Comparison of ENCODE assay signal across 8 cellular contexts in the genomic region with DNA sequence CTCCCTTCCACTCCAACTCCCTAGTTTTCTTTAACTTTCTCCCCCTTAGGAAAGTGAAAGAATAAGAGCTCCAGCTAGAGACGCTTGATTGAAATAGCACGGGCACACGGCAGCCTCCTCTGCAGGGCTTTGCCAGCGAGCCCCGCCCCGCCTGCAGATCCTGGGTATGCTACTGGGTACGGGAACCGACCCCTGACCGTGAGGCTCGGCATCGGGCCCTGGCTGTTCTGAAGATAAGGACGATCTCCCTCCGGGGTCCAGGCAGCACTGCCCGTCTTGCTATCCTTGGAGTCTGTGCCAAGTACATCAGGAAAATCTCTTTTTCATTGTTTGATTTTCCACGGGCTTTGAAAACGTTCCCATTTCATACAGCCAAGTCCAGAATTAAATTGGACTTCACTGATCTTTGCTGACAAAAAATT.
A peak's percentile ranks its signal among the peaks of the same experiment; 100 is the strongest.
DNase-seq lines count a peak whose midpoint lies in the region; ATAC-seq, FAIRE-seq and TF ChIP-seq lines count a peak whose summit lies in the region.

No MANE protein-coding gene starts in this region.

- peak overlapping the region; percentile 43; the same call in 1 of the 2 replicates for H3K9ac ChIP-seq in OCI-LY1 (ENCODE audit: low read length)

- peak overlapping the region; percentile 75 for H3K4me2 ChIP-seq in OCI-LY1 (ENCODE audit: low read length)

- no peaks in the 10 kb centered on the region for H3K79me2 ChIP-seq in OCI-LY1 (ENCODE audit: insufficient read depth, low read length)

- H3F3A ChIP-seq in OCI-LY1 (ENCODE audit: insufficient read depth, low read length) = no peaks in the 10 kb centered on the region

- peak overlapping the region; percentile 50 for H3K4me3 ChIP-seq in OCI-LY1 (ENCODE audit: low read depth, low read length, poor library complexity, severe bottlenecking)

- peak overlapping the region; percentile 68; the same call in 1 of the 2 replicates for H2AFZ ChIP-seq in OCI-LY1 (ENCODE audit: low read length)

- H3K27me3 ChIP-seq in OCI-LY1 (ENCODE audit: insufficient read depth, low read length) = no peaks in the 10 kb centered on the region

- no peaks in the 10 kb centered on the region for H3K9me3 ChIP-seq in OCI-LY1 (ENCODE audit: low read length)

- H3K27ac ChIP-seq in OCI-LY1 (ENCODE audit: low read depth, low read length, poor library complexity, severe bottlenecking) = no peak overlapping the region

- TF ChIP-seq CTCF in OCI-LY1 (IDR thresholded peaks at IDR 0.05; ENCODE audit: low read length) = peak; percentile 20; the same call in 1 of the 2 replicates
- TF ChIP-seq CTCF in omental fat pad (IDR thresholded peaks at IDR 0.05) = no peak

- H3K4me1 ChIP-seq in OCI-LY1 (ENCODE audit: insufficient read depth, low read length, severe bottlenecking) = peaks cover 12% of the 10 kb centered on the region

- H3K36me3 ChIP-seq in OCI-LY1 (ENCODE audit: insufficient read depth, low read length) = no peaks in the 10 kb centered on the region

- ATAC-seq in HG02798 (IDR thresholded peaks at IDR 0.05; ENCODE audit: poor library complexity, unreplicated experiment) = peak; percentile 53
- peak; percentile 73 for ATAC-seq in omental fat pad (ENCODE audit: low FRiP score)
- no peak for ATAC-seq in HG02870 (IDR thresholded peaks at IDR 0.05; ENCODE audit: unreplicated experiment)

- no peaks in the 10 kb centered on the region for H4K20me1 ChIP-seq in OCI-LY1 (ENCODE audit: insufficient read depth, low read length)

- FAIRE-seq in urothelium cell line (lab: Jason Lieb, UNC) = no peak

- peak; percentile 55 for DNase-seq in AG08395 (ENCODE audit: low spot score)
- peak; percentile 45 for DNase-seq in activated naive CD4-positive, alpha-beta T cell treated with anti-CD3 and anti-CD28 coated beads, Interleukin-2, amount 50 U/mL, for 16 hours
- DNase-seq in glomerular endothelial cell (ENCODE audit: extremely low read depth, low read depth, low spot score) = peak; percentile 39
- no peak for DNase-seq in omental fat pad (ENCODE audit: low spot score)
- peak; percentile 78 for DNase-seq in urothelium cell line (ENCODE audit: low spot score)

- no peaks in the 10 kb centered on the region for H3K9me2 ChIP-seq in OCI-LY1 (ENCODE audit: low read depth, low read length)
